10 cellular contexts compared by ENCODE assay signal in genomic region chr20:50987493-50988210, GRCh38. TPM values are rescaled to one million over a fixed set of nuclear protein-coding genes. Genes with fewer than 3 reads are reported as not detected.
DNase-seq lines count a peak whose midpoint lies in the region; TF ChIP-seq lines count a peak whose summit lies in the region.
"Had no signal": no experiment of that assay in that cellular context is flagged by ENCODE, and none has a peak within 500 bp of the region (broad histone marks: within the 10 kb centered on the region; RNA-seq: fewer than 3 reads in every experiment).

No MANE protein-coding gene starts in this region.

- DNase-seq in NCI-H2081 (lab: John Stamatoyannopoulos, UW) (peak; percentile 71 to 77), NCI-H2081 treated with DMSO at 0.1 percent for 48 hours (lab: John Stamatoyannopoulos, UW) (no peak), M059J (ENCODE audit: low read depth) (peak; percentile 91), RPMI8226 (peak; percentile 75), activated T-helper 1 cell treated with Interleukin-2 at 50 U/mL for 16 hours (ENCODE audit: low read depth) (peak; percentile 18), fibroblast of the aortic adventitia (ENCODE audit: low read depth) (peak; percentile 94), occipital lobe (lab: John Stamatoyannopoulos, UW) (peak; percentile 50), ureter (ENCODE audit: low spot score) (peak; percentile 86)

- no peak overlapping the region for H3K4me3 ChIP-seq in fibroblast of the aortic adventitia (ENCODE audit: low read depth, low read length)
- H3K4me3 ChIP-seq: BLaER1, skin epidermis had no signal

- peak; percentile 85 for TF ChIP-seq CTCF in fibroblast of the aortic adventitia (IDR thresholded peaks at IDR 0.05; ENCODE audit: insufficient read depth, low read length)

RNA-seq across cellular contexts. Expression of gene MOCS3, which starts 29.0 kb away (rescaled TPM):
- 4.2 and 8.1 TPM in 2 replicates for total RNA-seq in M059J (2014; rRNA removed; shearing (Covaris generic))
- total RNA-seq in fibroblast of the aortic adventitia (ENCODE audit: low replicate concordance) (3.8 and 7.9 TPM in 2 replicates), occipital lobe (10.3 TPM), ureter (6.5 TPM)

RNA-seq across cellular contexts. Expression of gene DPM1, which starts 29.3 kb away (rescaled TPM):
- total RNA-seq in M059J (2014; rRNA removed; shearing (Covaris generic)): 198 and 215 TPM in 2 replicates
- 52.3 and 70.8 TPM in 2 replicates for total RNA-seq in fibroblast of the aortic adventitia (ENCODE audit: low replicate concordance)
- total RNA-seq in occipital lobe: 42.6 TPM
- total RNA-seq in ureter: 41.8 TPM

RNA-seq across cellular contexts. Expression of gene KCNG1, which starts 35.3 kb away (rescaled TPM):
- 2.4 and 4.5 TPM in 2 replicates for total RNA-seq in M059J (2014; rRNA removed; shearing (Covaris generic))
- 3.0 and 13.3 TPM in 2 replicates for total RNA-seq in fibroblast of the aortic adventitia (ENCODE audit: low replicate concordance)
- 41.3 TPM for total RNA-seq in occipital lobe
- total RNA-seq in ureter: 22.4 TPM

RNA-seq across cellular contexts. Expression of gene ADNP, which starts 56.4 kb away (rescaled TPM):
- total RNA-seq in M059J (2014; rRNA removed; shearing (Covaris generic)): 21.1 and 47.8 TPM in 2 replicates
- total RNA-seq in fibroblast of the aortic adventitia (ENCODE audit: low replicate concordance): 31.2 and 35.4 TPM in 2 replicates
- 75.5 TPM for total RNA-seq in occipital lobe
- total RNA-seq in ureter: 127 TPM
